7 cellular contexts compared by ENCODE assay signal in the genomic region with DNA sequence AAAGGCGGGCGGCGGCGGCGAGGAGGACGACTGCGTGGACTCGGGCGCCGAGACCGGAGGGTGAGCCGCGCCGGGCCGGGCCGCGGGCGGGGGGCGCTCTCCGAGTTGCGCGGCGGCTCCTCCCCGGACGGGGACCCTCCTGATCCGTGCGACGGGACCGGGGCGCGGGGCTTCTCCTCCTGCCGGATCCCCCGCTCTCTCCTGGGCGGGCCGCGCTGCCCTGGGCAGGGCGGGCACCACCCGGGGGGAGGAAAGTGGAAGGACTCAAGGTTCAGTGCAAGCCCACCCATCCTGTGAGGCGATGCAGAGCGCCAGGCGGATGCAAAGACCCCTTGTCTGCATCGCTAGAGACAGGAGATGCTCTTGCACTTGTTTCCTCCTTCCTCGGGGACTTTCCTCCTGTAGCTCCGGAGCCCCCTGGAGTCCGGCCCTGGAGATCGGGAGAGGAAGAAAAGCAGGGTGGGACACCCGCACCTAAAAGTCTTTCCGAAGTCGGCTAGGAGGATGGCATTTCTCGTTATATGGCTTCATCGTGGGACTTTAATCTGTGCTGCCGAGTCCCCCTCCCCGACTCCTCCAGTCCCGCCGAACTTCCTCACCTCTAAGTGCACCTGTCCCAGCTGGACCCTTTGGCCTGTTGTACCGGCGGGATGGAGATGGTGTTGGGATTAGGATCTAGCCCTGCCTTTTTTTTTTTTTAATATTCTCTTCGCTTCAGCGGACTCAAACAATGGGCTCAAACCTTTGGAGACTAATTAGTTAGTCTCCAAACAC. TPM values are rescaled to one million over a fixed set of nuclear protein-coding genes. Genes with fewer than 3 reads are reported as not detected.
DNase-seq lines count a peak whose midpoint lies in the region; ATAC-seq lines count a peak whose summit lies in the region.

No MANE protein-coding gene starts in this region.

- peaks cover 3% of the 10 kb centered on the region for H3K27me3 ChIP-seq in rectal smooth muscle tissue (ENCODE audit: control insufficient read depth, insufficient read depth, low read length)

- H3K9ac ChIP-seq in rectal smooth muscle tissue (ENCODE audit: low read length): no peak overlapping the region

- H3K36me3 Mint-ChIP-seq in activated CD8-positive, alpha-beta T cell treated with anti-CD3 and anti-CD28 coated beads, Interleukin-2, amount 10 ng/mL, durations not matched to agents 7 days and 5 days (ENCODE audit: low read depth): no peaks in the 10 kb centered on the region

- H3K27ac ChIP-seq in rectal smooth muscle tissue (ENCODE audit: low read depth, low read length): peak overlapping the region; percentile 62

- no peaks in the 10 kb centered on the region for H3K4me1 ChIP-seq in rectal smooth muscle tissue (ENCODE audit: control insufficient read depth, insufficient read depth, low read length)

- H3K4me1 Mint-ChIP-seq in activated CD8-positive, alpha-beta T cell treated with anti-CD3 and anti-CD28 coated beads, Interleukin-2, amount 10 ng/mL, durations not matched to agents 7 days and 5 days (ENCODE audit: low read depth): peaks cover 4% of the 10 kb centered on the region

- peak overlapping the region; percentile 38 for H3K4me3 Mint-ChIP-seq in activated CD8-positive, alpha-beta T cell treated with anti-CD3 and anti-CD28 coated beads, Interleukin-2, amount 10 ng/mL, durations not matched to agents 7 days and 5 days

- POLR2A ChIA-PET in activated CD8-positive, alpha-beta T cell treated with anti-CD3 and anti-CD28 coated beads, Interleukin-2, amount 10 ng/mL, durations not matched to agents 7 days and 5 days (lab: Charles Lee): no interaction called here

- no peaks in the 10 kb centered on the region for H3K9me3 Mint-ChIP-seq in activated CD8-positive, alpha-beta T cell treated with anti-CD3 and anti-CD28 coated beads, Interleukin-2, amount 10 ng/mL, durations not matched to agents 7 days and 5 days (ENCODE audit: insufficient read depth)

- CTCF ChIA-PET in activated CD8-positive, alpha-beta T cell treated with anti-CD3 and anti-CD28 coated beads, Interleukin-2, amount 10 ng/mL, durations not matched to agents 7 days and 5 days (lab: Charles Lee): interaction anchor here (0.9 to 2.4 kb wide), 4 partner anchors 9 to 575 kb away, joined by 3 to 8 read pairs (median 3); no protein-coding TSS in a partner anchor

- no peaks in the 10 kb centered on the region for H3K36me3 ChIP-seq in rectal smooth muscle tissue (ENCODE audit: control insufficient read depth, insufficient read depth, low read length)

- DNase-seq in GM19238 (ENCODE audit: insufficient read length, low spot score) (peak; percentile 10), Right ventricle myocardium superior (no peak)
- no peak for DNase-seq in activated CD8-positive, alpha-beta T cell treated with anti-CD3 and anti-CD28 coated beads, Interleukin-2, amount 10 ng/mL, durations not matched to agents 7 days and 5 days

- H3K27me3 Mint-ChIP-seq in activated CD8-positive, alpha-beta T cell treated with anti-CD3 and anti-CD28 coated beads, Interleukin-2, amount 10 ng/mL, durations not matched to agents 7 days and 5 days (ENCODE audit: low read depth): peaks cover 54% of the 10 kb centered on the region

- H3K4me3 ChIP-seq in rectal smooth muscle tissue (ENCODE audit: low read length): peak overlapping the region; percentile 81

- no peak overlapping the region for H3K27ac Mint-ChIP-seq in activated CD8-positive, alpha-beta T cell treated with anti-CD3 and anti-CD28 coated beads, Interleukin-2, amount 10 ng/mL, durations not matched to agents 7 days and 5 days

- ATAC-seq in HG03439 (IDR thresholded peaks at IDR 0.05; ENCODE audit: unreplicated experiment): peak; percentile 25
- peak; percentile 3 for ATAC-seq in activated CD8-positive, alpha-beta T cell treated with anti-CD3 and anti-CD28 coated beads, Interleukin-2, amount 10 ng/mL, durations not matched to agents 7 days and 5 days
- peak; percentile 30 for ATAC-seq in Right ventricle myocardium superior (ENCODE audit: poor library complexity)
- no peak for ATAC-seq in HG03108 (IDR thresholded peaks at IDR 0.05; ENCODE audit: unreplicated experiment)
- no peak for ATAC-seq in GM19395 (IDR thresholded peaks at IDR 0.05; ENCODE audit: unreplicated experiment)

- intact Hi-C loops in Right ventricle myocardium superior (cut with DNase I): loop anchor here (2.0 to 5.0 kb wide), 2 partner anchors 64 to 75 kb away; no protein-coding TSS in a partner anchor

RNA-seq across cellular contexts. Expression of gene FAM124A, which starts 0.5 kb away (rescaled TPM):
- not detected for total RNA-seq in activated CD8-positive, alpha-beta T cell treated with anti-CD3 and anti-CD28 coated beads, Interleukin-2, amount 10 ng/mL, durations not matched to agents 7 days and 5 days
- 12.2 TPM for total RNA-seq in Right ventricle myocardium superior

Comparison
In these comparisons a context has a peak if more than half of its experiments do, and no peak if none do; other contexts are left out.
1. ATAC-seq: peak in HG03439 (single experiment), activated CD8-positive, alpha-beta T cell treated with anti-CD3 and anti-CD28 coated beads, Interleukin-2, amount 10 ng/mL, durations not matched to agents 7 days and 5 days (single experiment) and Right ventricle myocardium superior (single experiment); none in HG03108 (single experiment) and GM19395 (single experiment).
2. RNA of gene FAM124A, which starts 0.5 kb away (total RNA-seq): 12.2 TPM in Right ventricle myocardium superior (single experiment); not detected in activated CD8-positive, alpha-beta T cell treated with anti-CD3 and anti-CD28 coated beads, Interleukin-2, amount 10 ng/mL, durations not matched to agents 7 days and 5 days; every median in the first group is over 10 times any median in the second.